ENCODE assay signal across 8 cellular contexts in the genomic region with DNA sequence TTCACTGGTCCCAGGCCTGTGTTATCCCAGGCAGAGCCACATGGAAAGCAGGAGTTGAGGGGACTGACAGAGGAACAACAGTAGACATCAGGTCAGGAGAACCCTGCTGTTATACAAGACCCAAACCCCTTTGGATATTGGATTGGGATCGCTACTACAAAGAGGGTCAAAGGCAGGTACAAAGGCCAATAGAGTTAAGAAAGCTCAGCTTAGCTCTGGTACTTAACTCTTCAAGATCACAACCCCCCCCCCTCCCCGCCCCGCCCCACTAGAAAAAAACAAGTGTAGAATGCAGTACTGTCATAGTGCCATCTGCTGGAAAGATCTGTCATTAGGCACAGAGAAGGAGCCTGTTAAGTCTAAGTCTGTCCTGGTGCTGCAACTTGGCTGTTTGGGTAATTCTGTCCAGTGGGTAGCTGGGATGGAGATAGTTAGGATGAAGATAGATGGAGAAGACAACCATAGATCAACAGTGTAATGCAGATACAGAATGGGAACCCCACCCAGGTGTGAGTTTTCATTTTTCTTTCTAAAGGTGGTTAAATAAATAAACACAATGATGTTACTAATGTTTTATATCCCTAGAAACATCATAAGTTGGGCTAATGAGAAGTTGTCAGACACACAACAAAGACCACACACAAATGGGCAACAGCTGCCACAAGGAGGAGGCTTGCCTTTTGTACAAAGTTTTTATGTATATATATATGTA. TPM values are rescaled to one million over a fixed set of nuclear protein-coding genes. Genes with fewer than 3 reads are reported as not detected.
A peak's percentile ranks its signal among the peaks of the same experiment; 100 is the strongest.
DNase-seq lines count a peak whose midpoint lies in the region; ATAC-seq and TF ChIP-seq lines count a peak whose summit lies in the region.

No MANE protein-coding gene starts in this region.

- no peaks in the 10 kb centered on the region for H3K27me3 ChIP-seq in CD8-positive, alpha-beta memory T cell (ENCODE audit: insufficient read depth, low read length, poor library complexity, severe bottlenecking)
- H3K27me3 ChIP-seq in upper lobe of right lung, result no peaks in the 10 kb centered on the region

- peak; percentile 51 for TF ChIP-seq CTCF in upper lobe of right lung (IDR thresholded peaks at IDR 0.05)

- no peaks in the 10 kb centered on the region for H3K27me3 Mint-ChIP-seq in CD8-positive, alpha-beta memory T cell

- no peaks in the 10 kb centered on the region for H3K9me3 ChIP-seq in CD8-positive, alpha-beta memory T cell (ENCODE audit: low read length)
- H3K9me3 ChIP-seq in upper lobe of right lung, result no peaks in the 10 kb centered on the region

- H3K4me1 ChIP-seq in CD8-positive, alpha-beta memory T cell (ENCODE audit: insufficient read depth, low read length), result peaks cover 7% of the 10 kb centered on the region
- no peaks in the 10 kb centered on the region for H3K4me1 ChIP-seq in upper lobe of right lung

- ATAC-seq in GM21390 (IDR thresholded peaks at IDR 0.05; ENCODE audit: unreplicated experiment), result peak; percentile 51
- ATAC-seq in upper lobe of right lung, result peak; percentile 82

- POLR2A ChIA-PET in CD8-positive, alpha-beta memory T cell (lab: Charles Lee), result interaction anchor here (0.6 to 1.0 kb wide), 3 partner anchors 85 to 906 kb away, joined by 3 to 5 read pairs (median 3); no protein-coding TSS in a partner anchor

- no peak overlapping the region for H3K27ac ChIP-seq in CD8-positive, alpha-beta memory T cell (ENCODE audit: low read depth, low read length)
- H3K27ac ChIP-seq in upper lobe of right lung, result no peak overlapping the region

- intact Hi-C loops in upper lobe of right lung (cut with DNase I), result no loop called here

- peaks cover 5 to 10% (median 5%) of the 10 kb centered on the region in 3 donors for H3K4me1 Mint-ChIP-seq in CD8-positive, alpha-beta memory T cell

- no peak overlapping the region for H3K4me3 ChIP-seq in CD8-positive, alpha-beta memory T cell (ENCODE audit: low read length)
- H3K4me3 ChIP-seq in upper lobe of right lung, result no peak overlapping the region

- H3K4me3 Mint-ChIP-seq in CD8-positive, alpha-beta memory T cell, result no peak overlapping the region

- peaks cover 12 to 50% (median 19%) of the 10 kb centered on the region in 3 donors for H3K36me3 Mint-ChIP-seq in CD8-positive, alpha-beta memory T cell

- DNase-seq in CD8-positive, alpha-beta memory T cell, result peak in 2 of 5 donors; percentile 49 to 57
- peak; percentile 65 for DNase-seq in NCI-H1694 treated with DMSO at 0.1 percent for 48 hours (lab: John Stamatoyannopoulos, UW)
- DNase-seq in T1000 (lab: John Stamatoyannopoulos, UW), result peak; percentile 4
- DNase-seq in effector CD8-positive, alpha-beta T cell (lab: John Stamatoyannopoulos, UW), result peak; percentile 27
- peak; percentile 69 for DNase-seq in medulla oblongata (ENCODE audit: extremely low spot score)
- DNase-seq in upper lobe of right lung, result no peak
- DNase-seq in NCI-H128 (lab: John Stamatoyannopoulos, UW; ENCODE audit: unreplicated experiment), result no peak

- CTCF ChIA-PET in CD8-positive, alpha-beta memory T cell (lab: Charles Lee), result interaction anchor here (0.6 to 6.4 kb wide), 19 partner anchors 12 to 344 kb away, joined by 3 to 70 read pairs (median 4); partner anchors contain the start of genes LRP10, RBM23 and REM2

- H3K36me3 ChIP-seq in CD8-positive, alpha-beta memory T cell (ENCODE audit: insufficient read depth, low read length), result peaks cover 40% of the 10 kb centered on the region
- peaks cover 61% of the 10 kb centered on the region for H3K36me3 ChIP-seq in upper lobe of right lung

- H3K27ac Mint-ChIP-seq in CD8-positive, alpha-beta memory T cell, result peak overlapping the region in 6 of 8 donors; percentile 0 to 65 (median 26)

- H3K9me3 Mint-ChIP-seq in CD8-positive, alpha-beta memory T cell, result no peaks in the 10 kb centered on the region

RNA-seq across cellular contexts. Expression of gene REM2, which starts 17.2 kb away (rescaled TPM):
- under 1 TPM; 0.33 TPM for total RNA-seq in CD8-positive, alpha-beta memory T cell
- polyA plus RNA-seq in CD8-positive, alpha-beta memory T cell, result 1.0 TPM
- total RNA-seq in upper lobe of right lung, result 0.41 TPM

RNA-seq across cellular contexts. Expression of gene RBM23, which starts 18.7 kb away (rescaled TPM):
- total RNA-seq in CD8-positive, alpha-beta memory T cell, result 10 to 100 TPM; 83.6 to 88.8 TPM
- polyA plus RNA-seq in CD8-positive, alpha-beta memory T cell, result 50.3 TPM
- total RNA-seq in upper lobe of right lung, result 83.5 TPM

RNA-seq across cellular contexts. Expression of gene LRP10, which starts 28.7 kb away (rescaled TPM):
- total RNA-seq in CD8-positive, alpha-beta memory T cell, result 10 to 100 TPM; 33.4 to 38.1 TPM
- polyA plus RNA-seq in CD8-positive, alpha-beta memory T cell, result 105 TPM
- total RNA-seq in upper lobe of right lung, result 142 TPM

RNA-seq across cellular contexts. Expression of gene PRMT5, which starts 28.9 kb away (rescaled TPM):
- 100 to 1,000 TPM; 191 to 200 TPM for total RNA-seq in CD8-positive, alpha-beta memory T cell
- 41.3 TPM for polyA plus RNA-seq in CD8-positive, alpha-beta memory T cell
- 38.9 TPM for total RNA-seq in upper lobe of right lung

RNA-seq across cellular contexts. Expression of gene HAUS4, which starts 56.6 kb away (rescaled TPM):
- 10 to 100 TPM; 43.3 to 48.3 TPM for total RNA-seq in CD8-positive, alpha-beta memory T cell
- 24.6 TPM for polyA plus RNA-seq in CD8-positive, alpha-beta memory T cell
- 44.7 TPM for total RNA-seq in upper lobe of right lung

Comparison
In these comparisons a context has a peak if more than half of its experiments do, and no peak if none do; other contexts are left out.
1. DNase-seq: peak in NCI-H1694 treated with DMSO at 0.1 percent for 48 hours (single experiment), T1000 (single experiment), effector CD8-positive, alpha-beta T cell (single experiment) and medulla oblongata (single experiment); none in upper lobe of right lung (single experiment) and NCI-H128 (single experiment).